In the genomic region with DNA sequence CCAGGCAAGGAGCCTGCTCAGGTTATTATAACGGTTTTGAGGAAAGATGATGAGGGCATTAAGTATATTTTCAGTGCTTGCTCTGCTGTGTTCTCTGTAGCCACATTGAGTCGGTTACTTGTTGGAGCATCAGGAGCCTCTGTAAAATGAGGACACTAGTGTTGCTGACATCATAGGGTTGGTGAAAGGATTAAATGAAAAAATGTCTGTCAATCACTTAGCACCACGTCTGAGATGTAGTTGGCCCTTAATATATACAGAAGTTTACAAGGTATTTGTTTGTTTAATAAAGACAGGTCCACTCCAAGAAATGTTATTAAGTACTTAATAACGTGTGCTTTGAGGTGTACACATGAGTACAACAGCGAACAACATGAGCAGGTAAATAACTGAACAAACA, we compare ENCODE assay signal across 1 cellular context.
TF ChIP-seq lines count a peak whose summit lies in the region.

No MANE protein-coding gene starts in this region.

TF ChIP-seq in GM23338, 12 proteins besides CTCF, POLR2A, EP300 and RAD21 (continued from another document):
- TF ChIP-seq, protein P1, sequence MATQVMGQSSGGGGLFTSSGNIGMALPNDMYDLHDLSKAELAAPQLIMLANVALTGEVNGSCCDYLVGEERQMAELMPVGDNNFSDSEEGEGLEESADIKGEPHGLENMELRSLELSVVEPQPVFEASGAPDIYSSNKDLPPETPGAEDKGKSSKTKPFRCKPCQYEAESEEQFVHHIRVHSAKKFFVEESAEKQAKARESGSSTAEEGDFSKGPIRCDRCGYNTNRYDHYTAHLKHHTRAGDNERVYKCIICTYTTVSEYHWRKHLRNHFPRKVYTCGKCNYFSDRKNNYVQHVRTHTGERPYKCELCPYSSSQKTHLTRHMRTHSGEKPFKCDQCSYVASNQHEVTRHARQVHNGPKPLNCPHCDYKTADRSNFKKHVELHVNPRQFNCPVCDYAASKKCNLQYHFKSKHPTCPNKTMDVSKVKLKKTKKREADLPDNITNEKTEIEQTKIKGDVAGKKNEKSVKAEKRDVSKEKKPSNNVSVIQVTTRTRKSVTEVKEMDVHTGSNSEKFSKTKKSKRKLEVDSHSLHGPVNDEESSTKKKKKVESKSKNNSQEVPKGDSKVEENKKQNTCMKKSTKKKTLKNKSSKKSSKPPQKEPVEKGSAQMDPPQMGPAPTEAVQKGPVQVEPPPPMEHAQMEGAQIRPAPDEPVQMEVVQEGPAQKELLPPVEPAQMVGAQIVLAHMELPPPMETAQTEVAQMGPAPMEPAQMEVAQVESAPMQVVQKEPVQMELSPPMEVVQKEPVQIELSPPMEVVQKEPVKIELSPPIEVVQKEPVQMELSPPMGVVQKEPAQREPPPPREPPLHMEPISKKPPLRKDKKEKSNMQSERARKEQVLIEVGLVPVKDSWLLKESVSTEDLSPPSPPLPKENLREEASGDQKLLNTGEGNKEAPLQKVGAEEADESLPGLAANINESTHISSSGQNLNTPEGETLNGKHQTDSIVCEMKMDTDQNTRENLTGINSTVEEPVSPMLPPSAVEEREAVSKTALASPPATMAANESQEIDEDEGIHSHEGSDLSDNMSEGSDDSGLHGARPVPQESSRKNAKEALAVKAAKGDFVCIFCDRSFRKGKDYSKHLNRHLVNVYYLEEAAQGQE (IDR thresholded peaks at IDR 0.05; ENCODE audit: unreplicated experiment): no peak
- TF ChIP-seq ZNF331 (CRISPR knock-in tag; IDR thresholded peaks at IDR 0.05; ENCODE audit: low read depth) (no peak), CREB1 (CRISPR knock-in tag; IDR thresholded peaks at IDR 0.05; ENCODE audit: low read depth) (no peak), EZH2 (IDR thresholded peaks at IDR 0.05; ENCODE audit: low read depth, unreplicated experiment) (no peak), NANOG (IDR thresholded peaks at IDR 0.05; ENCODE audit: borderline replicate concordance) (no peak), EZH2phosphoT487 (IDR thresholded peaks at IDR 0.05; ENCODE audit: unreplicated experiment) (no peak)
- TF ChIP-seq, protein P2, sequence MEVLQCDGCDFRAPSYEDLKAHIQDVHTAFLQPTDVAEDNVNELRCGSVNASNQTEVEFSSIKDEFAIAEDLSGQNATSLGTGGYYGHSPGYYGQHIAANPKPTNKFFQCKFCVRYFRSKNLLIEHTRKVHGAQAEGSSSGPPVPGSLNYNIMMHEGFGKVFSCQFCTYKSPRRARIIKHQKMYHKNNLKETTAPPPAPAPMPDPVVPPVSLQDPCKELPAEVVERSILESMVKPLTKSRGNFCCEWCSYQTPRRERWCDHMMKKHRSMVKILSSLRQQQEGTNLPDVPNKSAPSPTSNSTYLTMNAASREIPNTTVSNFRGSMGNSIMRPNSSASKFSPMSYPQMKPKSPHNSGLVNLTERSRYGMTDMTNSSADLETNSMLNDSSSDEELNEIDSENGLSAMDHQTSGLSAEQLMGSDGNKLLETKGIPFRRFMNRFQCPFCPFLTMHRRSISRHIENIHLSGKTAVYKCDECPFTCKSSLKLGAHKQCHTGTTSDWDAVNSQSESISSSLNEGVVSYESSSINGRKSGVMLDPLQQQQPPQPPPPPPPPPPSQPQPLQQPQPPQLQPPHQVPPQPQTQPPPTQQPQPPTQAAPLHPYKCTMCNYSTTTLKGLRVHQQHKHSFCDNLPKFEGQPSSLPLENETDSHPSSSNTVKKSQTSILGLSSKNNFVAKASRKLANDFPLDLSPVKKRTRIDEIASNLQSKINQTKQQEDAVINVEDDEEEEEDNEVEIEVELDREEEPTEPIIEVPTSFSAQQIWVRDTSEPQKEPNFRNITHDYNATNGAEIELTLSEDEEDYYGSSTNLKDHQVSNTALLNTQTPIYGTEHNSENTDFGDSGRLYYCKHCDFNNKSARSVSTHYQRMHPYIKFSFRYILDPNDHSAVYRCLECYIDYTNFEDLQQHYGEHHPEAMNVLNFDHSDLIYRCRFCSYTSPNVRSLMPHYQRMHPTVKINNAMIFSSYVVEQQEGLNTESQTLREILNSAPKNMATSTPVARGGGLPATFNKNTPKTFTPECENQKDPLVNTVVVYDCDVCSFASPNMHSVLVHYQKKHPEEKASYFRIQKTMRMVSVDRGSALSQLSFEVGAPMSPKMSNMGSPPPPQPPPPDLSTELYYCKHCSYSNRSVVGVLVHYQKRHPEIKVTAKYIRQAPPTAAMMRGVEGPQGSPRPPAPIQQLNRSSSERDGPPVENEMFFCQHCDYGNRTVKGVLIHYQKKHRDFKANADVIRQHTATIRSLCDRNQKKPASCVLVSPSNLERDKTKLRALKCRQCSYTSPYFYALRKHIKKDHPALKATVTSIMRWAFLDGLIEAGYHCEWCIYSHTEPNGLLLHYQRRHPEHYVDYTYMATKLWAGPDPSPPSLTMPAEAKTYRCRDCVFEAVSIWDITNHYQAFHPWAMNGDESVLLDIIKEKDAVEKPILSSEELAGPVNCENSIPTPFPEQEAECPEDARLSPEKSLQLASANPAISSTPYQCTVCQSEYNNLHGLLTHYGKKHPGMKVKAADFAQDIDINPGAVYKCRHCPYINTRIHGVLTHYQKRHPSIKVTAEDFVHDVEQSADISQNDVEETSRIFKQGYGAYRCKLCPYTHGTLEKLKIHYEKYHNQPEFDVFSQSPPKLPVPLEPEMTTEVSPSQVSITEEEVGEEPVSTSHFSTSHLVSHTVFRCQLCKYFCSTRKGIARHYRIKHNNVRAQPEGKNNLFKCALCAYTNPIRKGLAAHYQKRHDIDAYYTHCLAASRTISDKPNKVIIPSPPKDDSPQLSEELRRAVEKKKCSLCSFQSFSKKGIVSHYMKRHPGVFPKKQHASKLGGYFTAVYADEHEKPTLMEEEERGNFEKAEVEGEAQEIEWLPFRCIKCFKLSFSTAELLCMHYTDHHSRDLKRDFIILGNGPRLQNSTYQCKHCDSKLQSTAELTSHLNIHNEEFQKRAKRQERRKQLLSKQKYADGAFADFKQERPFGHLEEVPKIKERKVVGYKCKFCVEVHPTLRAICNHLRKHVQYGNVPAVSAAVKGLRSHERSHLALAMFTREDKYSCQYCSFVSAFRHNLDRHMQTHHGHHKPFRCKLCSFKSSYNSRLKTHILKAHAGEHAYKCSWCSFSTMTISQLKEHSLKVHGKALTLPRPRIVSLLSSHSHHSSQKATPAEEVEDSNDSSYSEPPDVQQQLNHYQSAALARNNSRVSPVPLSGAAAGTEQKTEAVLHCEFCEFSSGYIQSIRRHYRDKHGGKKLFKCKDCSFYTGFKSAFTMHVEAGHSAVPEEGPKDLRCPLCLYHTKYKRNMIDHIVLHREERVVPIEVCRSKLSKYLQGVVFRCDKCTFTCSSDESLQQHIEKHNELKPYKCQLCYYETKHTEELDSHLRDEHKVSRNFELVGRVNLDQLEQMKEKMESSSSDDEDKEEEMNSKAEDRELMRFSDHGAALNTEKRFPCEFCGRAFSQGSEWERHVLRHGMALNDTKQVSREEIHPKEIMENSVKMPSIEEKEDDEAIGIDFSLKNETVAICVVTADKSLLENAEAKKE (CRISPR knock-in tag; IDR thresholded peaks at IDR 0.05): no peak
